ENCODE assay signal across 15 cellular contexts in the genomic region with DNA sequence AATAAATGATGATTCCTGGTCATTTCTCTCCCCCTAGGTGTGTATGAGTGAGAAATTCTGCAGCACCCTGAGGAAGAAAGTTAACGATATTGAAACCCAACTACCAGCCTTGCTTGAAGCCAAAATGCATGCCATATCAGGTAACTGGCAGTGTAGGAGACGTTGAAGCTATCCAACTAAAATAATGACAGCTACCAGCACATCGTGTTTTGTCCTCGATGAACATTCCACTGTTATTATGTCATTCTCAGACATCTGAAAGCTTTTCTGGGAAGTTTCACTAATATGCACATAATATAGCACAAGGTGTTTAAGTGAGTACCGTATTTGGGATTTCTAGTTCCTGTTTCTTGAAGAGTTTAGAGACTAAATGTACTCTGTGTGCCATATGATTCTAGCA.
DNase-seq lines count a peak whose midpoint lies in the region; ATAC-seq, FAIRE-seq and TF ChIP-seq lines count a peak whose summit lies in the region.
"Had no signal": no experiment of that assay in that cellular context is flagged by ENCODE, and none has a peak within 500 bp of the region (broad histone marks: within the 10 kb centered on the region; RNA-seq: fewer than 3 reads in every experiment).

No MANE protein-coding gene starts in this region.

- DNase-seq in AG20443 (ENCODE audit: low spot score): peak; percentile 45
- DNase-seq in H54 (ENCODE audit: insufficient read length, low spot score): peak; percentile 23
- peak; percentile 30 for DNase-seq in bronchial epithelial cell (ENCODE audit: low read depth)
- DNase-seq in kidney tubule cell (ENCODE audit: low spot score): peak; percentile 66
- DNase-seq in activated CD4-positive, CD25-positive, alpha-beta regulatory T cell (lab: John Stamatoyannopoulos, UW): no peak
- DNase-seq in stimulated activated naive B cell treated with anti-CD40 and anti-IgM and Interleukin-4, amounts not matched to agents 10 μg/mL and 1 μg/mL and 100 μg/mL, for 72 hours: no peak
- no peak for DNase-seq in stimulated activated CD4-positive, alpha-beta T cell treated with anti-CD3 and anti-CD28 coated beads, Interleukin-2, amount 100 ng/mL, for 24 hours
- DNase-seq: KG1; lower lobe of right lung; stimulated activated CD4-positive, alpha-beta T cell treated with anti-CD3 and anti-CD28 coated beads, Interleukin-2, amount 100 ng/mL, for 48 hours; stimulated activated naive CD8-positive, alpha-beta T cell treated with anti-CD3 and anti-CD28 coated beads, Interleukin-15, Interleukin-2, amounts not matched to agents 100 U/mL and 50 U/mL, for 24 hours; T1000 had no signal

- TF ChIP-seq POLR2A in H54 (IDR thresholded peaks at IDR 0.05; ENCODE audit: low read depth, low read length): no peak

- no peak overlapping the region for H3K4me3 ChIP-seq in bronchial epithelial cell (ENCODE audit: low read depth, low read length)
- H3K4me3 ChIP-seq: lower lobe of right lung, prostate gland had no signal

- H3K27ac Mint-ChIP-seq in stimulated activated naive B cell treated with anti-CD40 and anti-IgM and Interleukin-4, amounts not matched to agents 10 μg/mL and 1 μg/mL and 100 μg/mL, for 72 hours: no peak overlapping the region

- no peaks in the 10 kb centered on the region for H3K4me1 Mint-ChIP-seq in stimulated activated naive B cell treated with anti-CD40 and anti-IgM and Interleukin-4, amounts not matched to agents 10 μg/mL and 1 μg/mL and 100 μg/mL, for 72 hours

- H3K27me3 ChIP-seq in bronchial epithelial cell (ENCODE audit: control insufficient read depth, insufficient read depth, low read length): no peaks in the 10 kb centered on the region

- TF ChIP-seq CTCF in bronchial epithelial cell (IDR thresholded peaks at IDR 0.05; ENCODE audit: insufficient read depth, low read length, severe bottlenecking): no peak

- no peaks in the 10 kb centered on the region for H3K27me3 Mint-ChIP-seq in stimulated activated naive B cell treated with anti-CD40 and anti-IgM and Interleukin-4, amounts not matched to agents 10 μg/mL and 1 μg/mL and 100 μg/mL, for 72 hours

- peaks cover 3 to 4% of the 10 kb centered on the region in 2 donors for H3K9me3 Mint-ChIP-seq in stimulated activated naive B cell treated with anti-CD40 and anti-IgM and Interleukin-4, amounts not matched to agents 10 μg/mL and 1 μg/mL and 100 μg/mL, for 72 hours

- H3K36me3 Mint-ChIP-seq in stimulated activated naive B cell treated with anti-CD40 and anti-IgM and Interleukin-4, amounts not matched to agents 10 μg/mL and 1 μg/mL and 100 μg/mL, for 72 hours: peaks cover 0 to 4% of the 10 kb centered on the region in 2 donors

- no peaks in the 10 kb centered on the region for H3K36me3 ChIP-seq in bronchial epithelial cell (ENCODE audit: control insufficient read depth, insufficient read depth, low read length)
- H3K36me3 ChIP-seq: lower lobe of right lung, prostate gland had no signal

- H3K4me3 Mint-ChIP-seq in stimulated activated naive B cell treated with anti-CD40 and anti-IgM and Interleukin-4, amounts not matched to agents 10 μg/mL and 1 μg/mL and 100 μg/mL, for 72 hours: no peak overlapping the region

- ATAC-seq in GM19455 (IDR thresholded peaks at IDR 0.05; ENCODE audit: unreplicated experiment): no peak
- no peak for ATAC-seq in stimulated activated naive B cell treated with anti-CD40 and anti-IgM and Interleukin-4, amounts not matched to agents 10 μg/mL and 1 μg/mL and 100 μg/mL, for 72 hours (replicated peaks)
- ATAC-seq: lower lobe of right lung; Panc1; stimulated activated naive CD8-positive, alpha-beta T cell treated with anti-CD3 and anti-CD28 coated beads, Interleukin-15, Interleukin-2, amounts not matched to agents 100 U/mL and 50 U/mL, for 24 hours had no signal

- FAIRE-seq in H54 (lab: Jason Lieb, UNC) (peak; percentile 65), bronchial epithelial cell (lab: Jason Lieb, UNC) (no peak)

Comparison
In these comparisons a context has a peak if more than half of its experiments do, and no peak if none do; other contexts are left out.
1. DNase-seq: peak in AG20443 (single experiment), H54 (single experiment), bronchial epithelial cell (single experiment) and kidney tubule cell (single experiment); none in activated CD4-positive, CD25-positive, alpha-beta regulatory T cell (0 of 4), stimulated activated naive B cell treated with anti-CD40 and anti-IgM and Interleukin-4, amounts not matched to agents 10 μg/mL and 1 μg/mL and 100 μg/mL, for 72 hours (single experiment) and stimulated activated CD4-positive, alpha-beta T cell treated with anti-CD3 and anti-CD28 coated beads, Interleukin-2, amount 100 ng/mL, for 24 hours (0 of 2).